10 cellular contexts compared by ENCODE assay signal in the genomic region with DNA sequence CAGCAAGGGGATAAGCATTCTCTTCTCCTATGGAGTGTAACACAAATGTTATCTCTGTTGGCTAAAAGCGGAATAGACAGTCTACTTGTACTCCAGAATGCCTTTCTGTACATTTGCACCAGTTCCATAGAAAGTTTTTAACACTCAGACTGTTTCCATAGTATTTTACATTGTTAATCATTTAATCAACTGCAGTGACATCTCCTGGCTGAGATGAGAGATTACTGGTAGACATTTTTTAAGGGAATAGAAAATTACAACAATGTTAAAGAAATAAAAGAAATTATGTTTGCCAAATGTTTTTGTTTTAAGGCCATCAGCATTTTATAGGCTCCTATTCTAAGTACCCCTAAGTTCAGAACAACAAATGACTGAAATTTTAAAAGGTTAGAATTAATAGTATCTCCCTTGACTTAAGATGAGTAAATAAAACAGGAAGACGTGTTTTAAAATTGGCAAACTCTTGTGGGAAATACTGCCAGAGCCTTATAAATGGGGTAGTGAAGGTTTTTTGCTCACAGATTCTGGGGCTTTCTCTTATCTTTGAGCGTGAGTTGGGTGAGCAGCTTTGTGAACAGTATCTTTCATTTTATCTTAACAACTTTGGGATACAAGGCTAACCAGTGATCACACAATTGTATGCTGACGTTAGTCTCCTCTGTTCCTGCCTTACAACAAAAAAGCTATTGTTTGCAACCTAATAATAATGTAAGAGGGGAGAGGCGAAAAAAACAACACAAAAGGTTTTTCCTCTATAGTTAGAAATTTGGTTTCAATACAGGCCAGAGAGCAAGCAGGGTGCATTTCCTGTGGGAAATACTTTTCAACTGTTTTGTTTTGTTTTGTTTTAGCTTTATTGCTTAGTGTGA.
DNase-seq lines count a peak whose midpoint lies in the region; ATAC-seq and TF ChIP-seq lines count a peak whose summit lies in the region.
"Had no signal": no experiment of that assay in that cellular context is flagged by ENCODE, and none has a peak within 500 bp of the region (broad histone marks: within the 10 kb centered on the region; RNA-seq: fewer than 3 reads in every experiment).

No MANE protein-coding gene starts in this region.

- H3K27me3 Mint-ChIP-seq in H9 (ENCODE audit: low read depth): no peaks in the 10 kb centered on the region; the same call in 1 of the 2 replicates

- H2BK15ac ChIP-seq in H9 (ENCODE audit: low read depth, low read length): no peak overlapping the region

- H3K18ac ChIP-seq in H9 (ENCODE audit: insufficient read length, low read depth, low read length): no peak overlapping the region

- H3K23ac ChIP-seq in H9 (ENCODE audit: insufficient read length, low read depth, low read length): no peak overlapping the region

- no CpG with 5 or more reads among the region's 5 CpGs for WGBS in H9 (ENCODE audit: extremely low coverage, insufficient read length, low lambda C conversion rate)

- H2AFZ ChIP-seq in H9 (ENCODE audit: low read length): no peak overlapping the region

- H3K27me3 ChIP-seq in H9 (ENCODE audit: insufficient read depth, low read length): no peaks in the 10 kb centered on the region
- no peaks in the 10 kb centered on the region for H3K27me3 ChIP-seq in SJCRH30

- no peak overlapping the region for H2BK5ac ChIP-seq in H9 (ENCODE audit: insufficient read length, low read length)

- no peak overlapping the region for H4K5ac ChIP-seq in H9 (ENCODE audit: insufficient read length, low read depth, low read length)

- DNase-seq in H9 (no peak), SJCRH30 (peak in 1 of 2 experiments; percentile 27), fibroblast of the aortic adventitia (ENCODE audit: low read depth) (peak; percentile 57), putamen (ENCODE audit: low spot score) (peak; percentile 80), GF-D8 (lab: John Stamatoyannopoulos, UW) (no peak), DMS153 treated with DMSO at 0.1 percent for 48 hours (lab: John Stamatoyannopoulos, UW; ENCODE audit: unreplicated experiment) (no peak)
- DNase-seq: stimulated activated CD4-positive, alpha-beta T cell treated with anti-CD3 and anti-CD28 coated beads, Interleukin-1b, Interleukin-23, amount 100 ng/mL, for 48 hours had no signal

- no peak overlapping the region for H3K4me3 Mint-ChIP-seq in H9

- H3K9me3 ChIP-seq in H9 (ENCODE audit: control insufficient read depth, low read depth, low read length) (no peaks in the 10 kb centered on the region), SJCRH30 (replicated peaks) (no peaks in the 10 kb centered on the region)

- peaks cover 45 to 56% of the 10 kb centered on the region in 2 experiments for H3K4me1 Mint-ChIP-seq in H9

- no peak overlapping the region for H3K4ac ChIP-seq in H9 (ENCODE audit: low read depth, low read length)

- H3K4me3 ChIP-seq in SJCRH30 (no peak overlapping the region), fibroblast of the aortic adventitia (ENCODE audit: low read depth, low read length) (no peak overlapping the region)

- no peak overlapping the region for H4K8ac ChIP-seq in H9 (replicated peaks; ENCODE audit: insufficient read length, low read depth, low read length)

- H2BK20ac ChIP-seq in H9 (ENCODE audit: low read depth, low read length, poor library complexity, severe bottlenecking): no peak overlapping the region

- H3K9me3 Mint-ChIP-seq in H9: peaks cover 6 to 12% of the 10 kb centered on the region in 2 experiments; a peak in 4 of 5 replicates

- no peak overlapping the region for H3K56ac ChIP-seq in H9 (ENCODE audit: insufficient read length, low read depth, low read length)

- H3K79me1 ChIP-seq in H9 (ENCODE audit: insufficient read depth, low read depth, low read length, poor library complexity, severe bottlenecking): no peaks in the 10 kb centered on the region

- H3K27ac ChIP-seq in H9 (ENCODE audit: insufficient read length, low read depth, low read length) (no peak overlapping the region), SJCRH30 (peak overlapping the region; percentile 88)
- H3K27ac ChIP-seq: HL-60 had no signal

- H3K23me2 ChIP-seq in H9 (ENCODE audit: insufficient read length, low read depth, low read length, poor library complexity, severe bottlenecking): no peaks in the 10 kb centered on the region

- H3K79me2 ChIP-seq in H9 (ENCODE audit: insufficient read depth, low read length): no peaks in the 10 kb centered on the region

- H3K4me2 ChIP-seq in H9 (ENCODE audit: insufficient read depth, insufficient read length, low read length): no peak overlapping the region

- TF ChIP-seq CTCF in H9 (conservative IDR thresholded peaks at IDR 0.05) (peak; percentile 44; the same call in 2 of the 3 replicates), fibroblast of the aortic adventitia (IDR thresholded peaks at IDR 0.05; ENCODE audit: insufficient read depth, low read length) (peak; percentile 36)

- peak overlapping the region; percentile 7 to 61 (median 46); a peak in 5 of 7 replicates for H3K27ac Mint-ChIP-seq in H9

- no peaks in the 10 kb centered on the region for H3K36me3 ChIP-seq in SJCRH30

- H2BK12ac ChIP-seq in H9 (ENCODE audit: insufficient read length, low read depth, low read length): no peak overlapping the region

- no peak for ATAC-seq in GM18909 (IDR thresholded peaks at IDR 0.05; ENCODE audit: poor library complexity, unreplicated experiment)
- no peak for ATAC-seq in GM21717 (IDR thresholded peaks at IDR 0.05; ENCODE audit: unreplicated experiment)

- no peak overlapping the region for H3K9ac ChIP-seq in H9 (ENCODE audit: extremely low read depth, insufficient read length, low read length)

- H4K91ac ChIP-seq in H9 (ENCODE audit: insufficient read length, low read depth, low read length): no peak overlapping the region

- no peak overlapping the region for H2AK5ac ChIP-seq in H9 (ENCODE audit: insufficient read length, low read length)

- no peak overlapping the region for H2BK120ac ChIP-seq in H9 (ENCODE audit: low read depth, low read length, poor library complexity, severe bottlenecking)

- H3K4me1 ChIP-seq in H9 (ENCODE audit: insufficient read depth, low read length): peaks cover 6% of the 10 kb centered on the region; the same call in 1 of the 2 replicates
- H3K4me1 ChIP-seq in SJCRH30: peaks cover 49% of the 10 kb centered on the region

- no peaks in the 10 kb centered on the region for H4K20me1 ChIP-seq in H9 (ENCODE audit: control insufficient read depth, insufficient read depth, insufficient read length)

- H3T11ph ChIP-seq in H9 (ENCODE audit: low read length): no peak overlapping the region

- H3K14ac ChIP-seq in H9 (ENCODE audit: insufficient read depth, low read length): no peak overlapping the region

- H3K36me3 Mint-ChIP-seq in H9 (ENCODE audit: insufficient read depth in 1 of 3, low read depth in 3 of 3): peaks cover 4 to 13% (median 8%) of the 10 kb centered on the region in 3 experiments; a peak in 5 of 7 replicates

Comparison
In these comparisons a context has a peak if more than half of its experiments do, and no peak if none do; other contexts are left out.
1. DNase-seq: peak in fibroblast of the aortic adventitia (single experiment) and putamen (single experiment); none in H9 (single experiment), GF-D8 (single experiment) and DMS153 treated with DMSO at 0.1 percent for 48 hours (single experiment).